In the genomic region with DNA sequence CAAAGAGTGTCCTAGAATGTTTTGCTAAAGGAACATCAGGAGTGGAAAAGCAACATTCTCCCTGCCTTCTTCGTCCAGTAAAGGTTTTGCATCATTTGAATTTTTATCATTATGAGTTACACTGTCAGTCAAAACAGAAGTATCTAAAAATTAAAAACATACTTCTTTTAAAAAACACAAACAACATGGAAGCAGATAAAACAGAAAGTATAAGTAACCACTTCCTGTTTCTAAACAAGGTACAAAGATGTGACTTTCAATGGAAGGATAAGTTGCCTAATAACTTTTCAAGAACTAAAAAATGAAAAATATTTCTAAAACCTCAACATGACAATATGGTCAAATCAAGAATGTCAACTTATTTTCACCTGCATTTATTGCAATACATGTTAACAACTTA, we compare ENCODE assay signal across 12 cellular contexts.
A peak's percentile ranks its signal among the peaks of the same experiment; 100 is the strongest.
DNase-seq lines count a peak whose midpoint lies in the region; ATAC-seq and TF ChIP-seq lines count a peak whose summit lies in the region.
"Had no signal": no experiment of that assay in that cellular context is flagged by ENCODE, and none has a peak within 500 bp of the region (broad histone marks: within the 10 kb centered on the region; RNA-seq: fewer than 3 reads in every experiment).

No MANE protein-coding gene starts in this region.

- intact Hi-C loops in activated T-helper 1 cell treated with anti-CD3 and anti-CD28 coated beads, Interleukin-12 subunit alpha, Interleukin-12 subunit beta, Interleukin-2, Interleukin-4 antibody, amounts not matched to agents 30 ng/mL and 10 ng/mL and 1 ng/mL, durations not matched to agents 14 hours and 24 hours and 36 hours (cut with micrococcal nuclease), result no loop called here

- H3K27ac Mint-ChIP-seq in activated T-helper 1 cell treated with anti-CD3 and anti-CD28 coated beads, Interleukin-12 subunit alpha, Interleukin-12 subunit beta, Interleukin-2, Interleukin-4 antibody, amounts not matched to agents 30 ng/mL and 10 ng/mL and 1 ng/mL, durations not matched to agents 14 hours and 24 hours and 36 hours, result peak overlapping the region; percentile 46
- H3K27ac Mint-ChIP-seq: activated naive CD4-positive, alpha-beta T cell treated with anti-CD3 and anti-CD28 coated beads, Interleukin-2, amount 50 U/mL, for 24 hours had no signal

- ATAC-seq in GM18519 (IDR thresholded peaks at IDR 0.05; ENCODE audit: low FRiP score, unreplicated experiment) (peak; percentile 50), HG02885 (IDR thresholded peaks at IDR 0.05; ENCODE audit: poor library complexity, unreplicated experiment) (peak; percentile 55), upper lobe of left lung (ENCODE audit: low FRiP score in 2 of 2) (no peak), GM19023 (IDR thresholded peaks at IDR 0.05; ENCODE audit: unreplicated experiment) (no peak)

- peaks cover 5% of the 10 kb centered on the region for H3K36me3 Mint-ChIP-seq in activated T-helper 1 cell treated with anti-CD3 and anti-CD28 coated beads, Interleukin-12 subunit alpha, Interleukin-12 subunit beta, Interleukin-2, Interleukin-4 antibody, amounts not matched to agents 30 ng/mL and 10 ng/mL and 1 ng/mL, durations not matched to agents 14 hours and 24 hours and 36 hours (ENCODE audit: low read depth)

- no peaks in the 10 kb centered on the region for H3K27me3 Mint-ChIP-seq in activated T-helper 1 cell treated with anti-CD3 and anti-CD28 coated beads, Interleukin-12 subunit alpha, Interleukin-12 subunit beta, Interleukin-2, Interleukin-4 antibody, amounts not matched to agents 30 ng/mL and 10 ng/mL and 1 ng/mL, durations not matched to agents 14 hours and 24 hours and 36 hours (ENCODE audit: insufficient read depth)
- H3K27me3 Mint-ChIP-seq: activated naive CD4-positive, alpha-beta T cell treated with anti-CD3 and anti-CD28 coated beads, Interleukin-2, amount 50 U/mL, for 24 hours had no signal

- 87 to 92% methylated on average over 1 of the region's 1 CpG for WGBS in upper lobe of left lung, 2 donors

- TF ChIP-seq CTCF in C4-2B (conservative IDR thresholded peaks at IDR 0.05), result no peak
- TF ChIP-seq CTCF in upper lobe of left lung (IDR thresholded peaks at IDR 0.05), result no peak
- TF ChIP-seq CTCF in WERI-Rb-1 (IDR thresholded peaks at IDR 0.05; ENCODE audit: low read depth, low read length), result no peak

- H3K36me3 ChIP-seq in upper lobe of left lung (no peaks in the 10 kb centered on the region), WERI-Rb-1 (no peaks in the 10 kb centered on the region; the same call in none of the 2 replicates)

- H3K4me3 ChIP-seq in upper lobe of left lung (no peak overlapping the region), WERI-Rb-1 (ENCODE audit: low read depth, low read length) (no peak overlapping the region)

- H3K4me3 Mint-ChIP-seq in activated T-helper 1 cell treated with anti-CD3 and anti-CD28 coated beads, Interleukin-12 subunit alpha, Interleukin-12 subunit beta, Interleukin-2, Interleukin-4 antibody, amounts not matched to agents 30 ng/mL and 10 ng/mL and 1 ng/mL, durations not matched to agents 14 hours and 24 hours and 36 hours, result no peak overlapping the region
- H3K4me3 Mint-ChIP-seq: activated naive CD4-positive, alpha-beta T cell treated with anti-CD3 and anti-CD28 coated beads, Interleukin-2, amount 50 U/mL, for 24 hours had no signal

- H3K27me3 ChIP-seq in upper lobe of left lung (no peaks in the 10 kb centered on the region), WERI-Rb-1 (ENCODE audit: insufficient read depth, low read depth, severe bottlenecking) (no peaks in the 10 kb centered on the region)

- H3K9me3 Mint-ChIP-seq in activated T-helper 1 cell treated with anti-CD3 and anti-CD28 coated beads, Interleukin-12 subunit alpha, Interleukin-12 subunit beta, Interleukin-2, Interleukin-4 antibody, amounts not matched to agents 30 ng/mL and 10 ng/mL and 1 ng/mL, durations not matched to agents 14 hours and 24 hours and 36 hours, result peaks cover 5% of the 10 kb centered on the region
- H3K9me3 Mint-ChIP-seq: activated naive CD4-positive, alpha-beta T cell treated with anti-CD3 and anti-CD28 coated beads, Interleukin-2, amount 50 U/mL, for 24 hours had no signal

- DNase-seq in activated T-helper 1 cell treated with anti-CD3 and anti-CD28 coated beads, Interleukin-12 subunit alpha, Interleukin-12 subunit beta, Interleukin-2, Interleukin-4 antibody, amounts not matched to agents 30 ng/mL and 10 ng/mL and 1 ng/mL, durations not matched to agents 14 hours and 24 hours and 36 hours (ENCODE audit: low spot score), result no peak
- DNase-seq in upper lobe of left lung (no peak), WERI-Rb-1 (no peak), hypothalamus (lab: John Stamatoyannopoulos, UW) (no peak)
- DNase-seq: activated CD4-positive, alpha-beta T cell treated with anti-CD3 and anti-CD28 coated beads for 48 hours; COR-L47; NCI-H1694 had no signal

- no peaks in the 10 kb centered on the region for H3K9me3 ChIP-seq in upper lobe of left lung
- no peaks in the 10 kb centered on the region for H3K9me3 ChIP-seq in WERI-Rb-1 (ENCODE audit: severe bottlenecking)

- H3K27ac ChIP-seq in C4-2B (0 out of 2 replicates have a peak overlapping the region, but pooled peaks have one; percentile 33), upper lobe of left lung (no peak overlapping the region), WERI-Rb-1 (no peak overlapping the region)

- TF ChIP-seq POLR2A in upper lobe of left lung (IDR thresholded peaks at IDR 0.05), result no peak

- TF ChIP-seq EP300 in upper lobe of left lung (IDR thresholded peaks at IDR 0.05), result no peak

- H3K4me1 ChIP-seq in upper lobe of left lung, result no peaks in the 10 kb centered on the region

- peaks cover 20% of the 10 kb centered on the region for H3K4me1 Mint-ChIP-seq in activated T-helper 1 cell treated with anti-CD3 and anti-CD28 coated beads, Interleukin-12 subunit alpha, Interleukin-12 subunit beta, Interleukin-2, Interleukin-4 antibody, amounts not matched to agents 30 ng/mL and 10 ng/mL and 1 ng/mL, durations not matched to agents 14 hours and 24 hours and 36 hours (ENCODE audit: low read depth)

Comparison
In these comparisons a context has a peak if more than half of its experiments do, and no peak if none do; other contexts are left out.
1. ATAC-seq: peak in GM18519 (single experiment) and HG02885 (single experiment); none in upper lobe of left lung (0 of 2) and GM19023 (single experiment).